ENCODE assay signal across 18 cellular contexts in the genomic region with DNA sequence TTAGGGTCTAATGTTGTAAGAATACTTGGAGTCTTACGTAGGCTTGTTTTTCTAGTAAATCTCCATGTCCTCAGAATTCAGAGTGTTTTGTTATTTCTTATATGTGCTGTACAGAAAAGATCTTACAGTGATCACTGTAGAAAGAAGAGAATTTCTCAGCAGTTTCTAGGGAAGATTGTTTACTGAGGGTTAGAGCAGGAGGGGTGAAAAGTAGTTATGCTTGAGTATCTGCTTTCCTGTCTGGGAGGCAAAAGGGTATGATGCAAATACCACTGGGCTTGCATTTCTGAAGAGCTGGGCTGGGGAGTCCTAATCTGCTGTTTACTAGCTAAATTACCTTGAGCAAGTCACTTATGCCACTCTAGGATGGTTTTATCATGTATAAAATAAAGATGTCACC.
"Had no signal": no experiment of that assay in that cellular context is flagged by ENCODE, and none has a peak within 500 bp of the region (broad histone marks: within the 10 kb centered on the region; RNA-seq: fewer than 3 reads in every experiment).

No MANE protein-coding gene starts in this region.

- H3K27ac ChIP-seq: dorsolateral prefrontal cortex, gastroesophageal sphincter, spleen had no signal

- H3K4me3 ChIP-seq: dorsolateral prefrontal cortex, gastroesophageal sphincter, spleen had no signal

- H3K9me3 ChIP-seq: gastroesophageal sphincter, spleen had no signal

- DNase-seq: cortex of kidney; dorsolateral prefrontal cortex; effector CD8-positive, alpha-beta T cell; foreskin fibroblast; glutamatergic neuron; immature natural killer cell; left colon; naive thymus-derived CD4-positive, alpha-beta T cell; nephron progenitor cell; spleen; stimulated activated CD4-positive, alpha-beta T cell treated with anti-CD3 and anti-CD28 coated beads, Interleukin-15, amount 100 ng/mL, for 24 hours; stimulated activated CD4-positive, alpha-beta T cell treated with anti-CD3 and anti-CD28 coated beads, Interleukin-2, amount 100 ng/mL, for 24 hours; stimulated activated CD4-positive, alpha-beta T cell treated with anti-CD3 and anti-CD28 coated beads, Interleukin-4, amount 100 ng/mL, for 4 hours; stimulated activated naive B cell treated with anti-CD40 and anti-IgM and Interleukin-4, amounts not matched to agents 10 μg/mL and 1 μg/mL and 100 μg/mL, for 72 hours; trophoblast cell had no signal

- H3K27me3 Mint-ChIP-seq: naive thymus-derived CD4-positive, alpha-beta T cell; stimulated activated naive B cell treated with anti-CD40 and anti-IgM and Interleukin-4, amounts not matched to agents 10 μg/mL and 1 μg/mL and 100 μg/mL, for 72 hours had no signal

- H3K27me3 ChIP-seq: dorsolateral prefrontal cortex, gastroesophageal sphincter, spleen had no signal

- ATAC-seq: esophagus mucosa; gastroesophageal sphincter; left colon; naive thymus-derived CD4-positive, alpha-beta T cell; sciatic nerve; stimulated activated naive B cell treated with anti-CD40 and anti-IgM and Interleukin-4, amounts not matched to agents 10 μg/mL and 1 μg/mL and 100 μg/mL, for 72 hours had no signal

- H3K27ac Mint-ChIP-seq: nephron progenitor cell; stimulated activated naive B cell treated with anti-CD40 and anti-IgM and Interleukin-4, amounts not matched to agents 10 μg/mL and 1 μg/mL and 100 μg/mL, for 72 hours had no signal

- H3K4me1 ChIP-seq: spleen had no signal

- H3K4me3 Mint-ChIP-seq: immature natural killer cell; naive thymus-derived CD4-positive, alpha-beta T cell; nephron progenitor cell; stimulated activated naive B cell treated with anti-CD40 and anti-IgM and Interleukin-4, amounts not matched to agents 10 μg/mL and 1 μg/mL and 100 μg/mL, for 72 hours had no signal

- H3K4me1 Mint-ChIP-seq: immature natural killer cell; naive thymus-derived CD4-positive, alpha-beta T cell; nephron progenitor cell had no signal

- H3K9me3 Mint-ChIP-seq: immature natural killer cell; naive thymus-derived CD4-positive, alpha-beta T cell; nephron progenitor cell; stimulated activated naive B cell treated with anti-CD40 and anti-IgM and Interleukin-4, amounts not matched to agents 10 μg/mL and 1 μg/mL and 100 μg/mL, for 72 hours had no signal
